In the genomic region with DNA sequence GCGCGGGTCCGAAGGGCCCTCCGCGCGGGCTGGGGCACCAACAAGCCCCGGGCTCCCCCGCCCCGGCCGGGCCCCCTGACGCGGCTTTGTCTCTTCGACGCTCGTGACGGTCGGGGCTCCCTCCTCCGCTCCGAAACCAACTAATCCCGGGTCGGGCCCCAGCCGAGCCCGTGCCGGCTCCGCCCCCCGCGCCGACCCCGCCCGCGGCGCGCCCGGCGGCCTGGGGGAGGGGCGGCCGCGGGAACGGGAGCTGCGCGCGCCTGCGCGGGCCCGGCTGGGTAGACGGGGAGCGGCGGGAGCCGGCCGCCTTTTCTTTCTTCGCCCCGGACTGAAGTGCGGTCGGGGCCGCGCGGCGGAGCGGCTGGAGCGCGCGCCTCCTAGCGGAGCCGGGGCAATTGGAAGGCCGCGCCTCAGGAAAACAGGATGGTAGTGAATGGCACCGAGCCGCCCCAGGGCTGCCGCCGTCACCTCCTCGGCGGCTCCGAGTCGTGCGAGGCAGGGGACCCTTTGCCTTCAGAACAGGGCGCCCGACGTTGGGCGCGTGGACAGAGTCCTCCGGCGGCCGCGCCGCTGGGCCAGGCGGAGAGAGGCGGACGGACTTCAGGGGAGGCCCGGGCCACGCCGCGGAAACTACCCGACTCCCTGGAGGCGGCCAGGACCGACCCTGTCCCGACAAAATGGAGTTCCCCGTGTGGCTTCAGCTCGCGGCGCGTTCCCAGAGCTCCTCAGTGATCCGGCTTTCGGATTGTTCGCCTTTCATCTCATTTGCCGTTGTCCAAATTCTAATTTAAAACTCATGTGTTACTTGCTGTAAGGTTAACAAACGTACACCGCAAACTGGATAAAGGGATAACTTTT, we compare ENCODE assay signal across 8 cellular contexts. TPM values are rescaled to one million over a fixed set of nuclear protein-coding genes. Genes with fewer than 3 reads are reported as not detected.
DNase-seq lines count a peak whose midpoint lies in the region.

A gene with protein sequence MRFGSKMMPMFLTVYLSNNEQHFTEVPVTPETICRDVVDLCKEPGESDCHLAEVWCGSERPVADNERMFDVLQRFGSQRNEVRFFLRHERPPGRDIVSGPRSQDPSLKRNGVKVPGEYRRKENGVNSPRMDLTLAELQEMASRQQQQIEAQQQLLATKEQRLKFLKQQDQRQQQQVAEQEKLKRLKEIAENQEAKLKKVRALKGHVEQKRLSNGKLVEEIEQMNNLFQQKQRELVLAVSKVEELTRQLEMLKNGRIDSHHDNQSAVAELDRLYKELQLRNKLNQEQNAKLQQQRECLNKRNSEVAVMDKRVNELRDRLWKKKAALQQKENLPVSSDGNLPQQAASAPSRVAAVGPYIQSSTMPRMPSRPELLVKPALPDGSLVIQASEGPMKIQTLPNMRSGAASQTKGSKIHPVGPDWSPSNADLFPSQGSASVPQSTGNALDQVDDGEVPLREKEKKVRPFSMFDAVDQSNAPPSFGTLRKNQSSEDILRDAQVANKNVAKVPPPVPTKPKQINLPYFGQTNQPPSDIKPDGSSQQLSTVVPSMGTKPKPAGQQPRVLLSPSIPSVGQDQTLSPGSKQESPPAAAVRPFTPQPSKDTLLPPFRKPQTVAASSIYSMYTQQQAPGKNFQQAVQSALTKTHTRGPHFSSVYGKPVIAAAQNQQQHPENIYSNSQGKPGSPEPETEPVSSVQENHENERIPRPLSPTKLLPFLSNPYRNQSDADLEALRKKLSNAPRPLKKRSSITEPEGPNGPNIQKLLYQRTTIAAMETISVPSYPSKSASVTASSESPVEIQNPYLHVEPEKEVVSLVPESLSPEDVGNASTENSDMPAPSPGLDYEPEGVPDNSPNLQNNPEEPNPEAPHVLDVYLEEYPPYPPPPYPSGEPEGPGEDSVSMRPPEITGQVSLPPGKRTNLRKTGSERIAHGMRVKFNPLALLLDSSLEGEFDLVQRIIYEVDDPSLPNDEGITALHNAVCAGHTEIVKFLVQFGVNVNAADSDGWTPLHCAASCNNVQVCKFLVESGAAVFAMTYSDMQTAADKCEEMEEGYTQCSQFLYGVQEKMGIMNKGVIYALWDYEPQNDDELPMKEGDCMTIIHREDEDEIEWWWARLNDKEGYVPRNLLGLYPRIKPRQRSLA (minus strand): TSS at position 138 of the 858 bp plus-strand sequence. CDS start 267 bp downstream, outside the sequence.

- no peak within 1 kb of the TSS for H2BK15ac ChIP-seq in neuronal stem cell (ENCODE audit: low read length)

- H4K91ac ChIP-seq in neuronal stem cell (ENCODE audit: low read depth, low read length, poor library complexity) = peak within 1 kb of the TSS; percentile 96

- H3K79me1 ChIP-seq in neuronal stem cell (ENCODE audit: low read depth, low read length) = peaks cover 1% of the 10 kb centered on the region

- peak within 1 kb of the TSS; percentile 75 for H3K14ac ChIP-seq in neuronal stem cell (ENCODE audit: low read length)

- peak within 1 kb of the TSS; percentile 99 for H3K27ac ChIP-seq in SJSA1
- peak within 1 kb of the TSS; percentile 98 for H3K27ac ChIP-seq in neuronal stem cell (replicated peaks; ENCODE audit: low read length)
- H3K27ac ChIP-seq in substantia nigra (ENCODE audit: low read depth, low read length, poor library complexity, severe bottlenecking) = peak within 1 kb of the TSS; percentile 97

- peak within 1 kb of the TSS; percentile 99 for H3K9ac ChIP-seq in neuronal stem cell (ENCODE audit: low read depth, low read length, poor library complexity)

- peak; percentile 79 for DNase-seq in GM04504 (ENCODE audit: low read depth)
- DNase-seq in HAP-1 (ENCODE audit: low spot score in 2 of 2) = peak; percentile 86 to 90
- DNase-seq in M059J (ENCODE audit: low read depth) = peak; percentile 85
- DNase-seq in SJSA1 (ENCODE audit: low read depth in 1 of 2, low spot score in 2 of 2) = peak; percentile 91 to 96
- DNase-seq in activated naive CD4-positive, alpha-beta T cell (lab: John Stamatoyannopoulos, UW) = peak; percentile 68 to 84 (median 78)
- peak; percentile 82 for DNase-seq in foreskin melanocyte
- peak; percentile 91 for DNase-seq in neuronal stem cell (ENCODE audit: low spot score)
- peak; percentile 26 to 97 (median 83) for DNase-seq in substantia nigra (lab: John Stamatoyannopoulos, UW)

- H3K36me3 ChIP-seq in HAP-1 (replicated peaks) = no peaks in the 10 kb centered on the region
- peaks cover 10% of the 10 kb centered on the region for H3K36me3 ChIP-seq in SJSA1
- no peaks in the 10 kb centered on the region for H3K36me3 ChIP-seq in neuronal stem cell (replicated peaks in 1 of 2; ENCODE audit: control insufficient read depth in 2 of 2, insufficient read depth in 2 of 2, low read length in 2 of 2)

- in situ Hi-C loops in HAP-1 (cut with MboI; ENCODE audit: low sequenced_read_pairs) = no loop called here

- H3K23ac ChIP-seq in neuronal stem cell (ENCODE audit: low read depth, low read length, poor library complexity) = peak within 1 kb of the TSS; percentile 99

- H3K18ac ChIP-seq in neuronal stem cell (ENCODE audit: low read length) = peak within 1 kb of the TSS; percentile 100

- H4K8ac ChIP-seq in neuronal stem cell (ENCODE audit: low read depth, low read length) = peak within 1 kb of the TSS; percentile 74

- H3K4me2 ChIP-seq in neuronal stem cell (ENCODE audit: insufficient read depth, low read length, poor library complexity, severe bottlenecking) = peak within 1 kb of the TSS; percentile 78

- H3K9me3 ChIP-seq in HAP-1 (no peaks in the 10 kb centered on the region), SJSA1 (replicated peaks) (no peaks in the 10 kb centered on the region), neuronal stem cell (replicated peaks in 1 of 2; ENCODE audit: control insufficient read depth in 2 of 2, insufficient read depth in 1 of 2, low read depth in 1 of 2, low read length in 2 of 2) (peaks cover 0 to 2% of the 10 kb centered on the region in 2 donors)

- H2AK5ac ChIP-seq in neuronal stem cell (ENCODE audit: low read depth, low read length) = peak within 1 kb of the TSS; percentile 77

- peak within 1 kb of the TSS; percentile 62 for H3K4me3 ChIP-seq in HAP-1
- peak within 1 kb of the TSS; percentile 100 for H3K4me3 ChIP-seq in SJSA1
- H3K4me3 ChIP-seq in neuronal stem cell (ENCODE audit: low read length in 2 of 2) = peak within 1 kb of the TSS; percentile 66 to 100

- H2AFZ ChIP-seq in neuronal stem cell (ENCODE audit: low read length) = peak within 1 kb of the TSS; percentile 99

- H3K4me1 ChIP-seq in HAP-1 (peaks cover 17% of the 10 kb centered on the region), SJSA1 (replicated peaks) (peaks cover 17% of the 10 kb centered on the region), neuronal stem cell (ENCODE audit: control insufficient read depth in 2 of 2, insufficient read depth in 1 of 2, low read depth in 1 of 2, low read length in 2 of 2) (peaks cover 1 to 7% of the 10 kb centered on the region in 2 donors)

- no CpG with 5 or more reads among the region's 107 CpGs for WGBS in neuronal stem cell (ENCODE audit: extremely low coverage in 2 of 2, insufficient read length in 2 of 2, insufficient replicate concordance in 1 of 2), 2 donors

- H3K27me3 ChIP-seq in HAP-1 (ENCODE audit: low read depth) = no peaks in the 10 kb centered on the region
- no peaks in the 10 kb centered on the region for H3K27me3 ChIP-seq in SJSA1 (replicated peaks)
- peaks cover 0 to 11% (median 0%) of the 10 kb centered on the region in 3 experiments for H3K27me3 ChIP-seq in neuronal stem cell (ENCODE audit: control insufficient read depth in 3 of 3, insufficient read depth in 3 of 3, low read depth in 1 of 3, low read length in 3 of 3)

- H2BK5ac ChIP-seq in neuronal stem cell (ENCODE audit: low read length) = peak within 1 kb of the TSS; percentile 95

- H3K4ac ChIP-seq in neuronal stem cell (ENCODE audit: low read length) = no peak within 1 kb of the TSS

- H2BK120ac ChIP-seq in neuronal stem cell (ENCODE audit: low read depth, low read length) = peak within 1 kb of the TSS; percentile 95

- peak within 1 kb of the TSS; percentile 46 for H2BK12ac ChIP-seq in neuronal stem cell (ENCODE audit: low read length)

RNA-seq across cellular contexts. Expression of the gene that starts here (rescaled TPM):
- total RNA-seq in M059J (2014; rRNA removed; shearing (Covaris generic)) = 40.6 and 73.3 TPM in 2 replicates
- total RNA-seq in SJSA1 (2014; rRNA removed; shearing (Covaris generic)) = 32.9 and 40.4 TPM in 2 replicates
- polyA plus RNA-seq in neuronal stem cell (2013, experiment 1 of 2) = 29.3 TPM
- 30.6 TPM for polyA plus RNA-seq in neuronal stem cell (2013, experiment 2 of 2)

Comparison
In these comparisons a context has a peak if more than half of its experiments do, and no peak if none do; other contexts are left out.
1. Peak in every context shown above with its lines: DNase-seq, H3K4me3 ChIP-seq and H3K27ac ChIP-seq.